In genomic region chr10:25725917-25726716, GRCh38 we compare ENCODE assay signal across 8 cellular contexts.
DNase-seq lines count a peak whose midpoint lies in the region; ATAC-seq and TF ChIP-seq lines count a peak whose summit lies in the region.

No MANE protein-coding gene starts in this region.

- H3K27me3 Mint-ChIP-seq in nephron progenitor cell (ENCODE audit: low read depth, poor library complexity): no peaks in the 10 kb centered on the region

- H3K36me3 Mint-ChIP-seq in nephron progenitor cell (ENCODE audit: low read depth): no peaks in the 10 kb centered on the region

- no peak overlapping the region for H3K27ac Mint-ChIP-seq in nephron progenitor cell

- WGBS in right cardiac atrium: 6% methylated on average over 6 of the region's 6 CpGs

- H3K9me3 Mint-ChIP-seq in nephron progenitor cell: no peaks in the 10 kb centered on the region

- intact Hi-C loops in right cardiac atrium (cut with DNase I): no loop called here

- H3K4me1 Mint-ChIP-seq in nephron progenitor cell: no peaks in the 10 kb centered on the region

- no peak for DNase-seq in right atrium auricular region (ENCODE audit: low spot score)
- no peak for DNase-seq in right cardiac atrium
- DNase-seq in H4 (ENCODE audit: low spot score): peak; percentile 66
- peak; percentile 58 for DNase-seq in M059J (ENCODE audit: low read depth)
- DNase-seq in RPMI7951 (ENCODE audit: low read depth): peak; percentile 62
- peak; percentile 3 for DNase-seq in epithelial cell of prostate (ENCODE audit: low read depth, low spot score)
- DNase-seq in nephron progenitor cell: peak; percentile 39
- no peak for DNase-seq in ureter (ENCODE audit: low spot score)

- H3K9me3 ChIP-seq in right atrium auricular region (no peaks in the 10 kb centered on the region), right cardiac atrium (ENCODE audit: control insufficient read depth, low read length) (no peaks in the 10 kb centered on the region)

- no peak overlapping the region for H3K27ac ChIP-seq in right atrium auricular region
- no peak overlapping the region for H3K27ac ChIP-seq in right cardiac atrium (ENCODE audit: low read length)
- no peak overlapping the region for H3K27ac ChIP-seq in epithelial cell of prostate

- H3K4me1 ChIP-seq in right atrium auricular region (no peaks in the 10 kb centered on the region), right cardiac atrium (ENCODE audit: control insufficient read depth, insufficient read depth, low read length) (no peaks in the 10 kb centered on the region)

- H3K4me3 ChIP-seq in right atrium auricular region (no peak overlapping the region), right cardiac atrium (ENCODE audit: low read length) (no peak overlapping the region)

- TF ChIP-seq CTCF in right atrium auricular region (IDR thresholded peaks at IDR 0.05) (peak; percentile 57 to 77), nephron progenitor cell (IDR thresholded peaks at IDR 0.05) (peak; percentile 73)

- no peak for ATAC-seq in right cardiac atrium

- H3K36me3 ChIP-seq in right atrium auricular region: no peaks in the 10 kb centered on the region

- no peak overlapping the region for H3K4me3 Mint-ChIP-seq in nephron progenitor cell

- H3K27me3 ChIP-seq in right atrium auricular region: no peaks in the 10 kb centered on the region
- no peaks in the 10 kb centered on the region for H3K27me3 ChIP-seq in right cardiac atrium (ENCODE audit: control insufficient read depth, insufficient read depth)

Comparison
In these comparisons a context has a peak if more than half of its experiments do, and no peak if none do; other contexts are left out.
1. DNase-seq: peak in H4 (single experiment), M059J (single experiment), RPMI7951 (single experiment), epithelial cell of prostate (single experiment) and nephron progenitor cell (single experiment); none in right atrium auricular region (single experiment), right cardiac atrium (0 of 3) and ureter (single experiment).